In genomic region chr14:73036706-73037450, GRCh38 we compare ENCODE assay signal across 8 cellular contexts. TPM values are rescaled to one million over a fixed set of nuclear protein-coding genes. Genes with fewer than 3 reads are reported as not detected.
DNase-seq lines count a peak whose midpoint lies in the region; FAIRE-seq and TF ChIP-seq lines count a peak whose summit lies in the region.
"Not testable (repeated sequence)": the region's sequence is repeated elsewhere in the genome, so short reads cannot be mapped to it uniquely, and the experiment has no call there.

No MANE protein-coding gene starts in this region.

- not testable (repeated sequence) for H3K4me3 Mint-ChIP-seq in type B pancreatic cell

- H2AFZ ChIP-seq in PC-9; fibroblast of lung (ENCODE audit: low read length): not testable (repeated sequence)

- not testable (repeated sequence) for H3K27ac Mint-ChIP-seq in type B pancreatic cell

- not testable (repeated sequence) for H3F3A ChIP-seq in PC-9 (ENCODE audit: insufficient read depth, low read depth)

- BruUV-seq in PC-9 (replicated peaks; lab: Mats Ljungman, UMichigan) = not testable (repeated sequence)

- H4K20me1 ChIP-seq in PC-9 (ENCODE audit: insufficient read depth); fibroblast of lung (ENCODE audit: control insufficient read depth, extremely low read depth, insufficient read depth, low read length): not testable (repeated sequence)

- not testable (repeated sequence) for H3K9me3 Mint-ChIP-seq in type B pancreatic cell

- H3K9me2 ChIP-seq in PC-9 (ENCODE audit: insufficient read depth) = not testable (repeated sequence)

- not testable (repeated sequence) for H3K9ac ChIP-seq in fibroblast of lung (ENCODE audit: insufficient read depth, low read length)

- H3K4me1 Mint-ChIP-seq in type B pancreatic cell (ENCODE audit: unreplicated experiment) = not testable (repeated sequence)

- FAIRE-seq in bronchial epithelial cell (lab: Jason Lieb, UNC) = not testable (repeated sequence)

- H3K27me3 Mint-ChIP-seq in type B pancreatic cell = not testable (repeated sequence)

- H3K36me3 Mint-ChIP-seq in type B pancreatic cell = not testable (repeated sequence)

- not testable (repeated sequence) for H3K4me3 ChIP-seq in PC-9; bronchial epithelial cell (ENCODE audit: low read depth, low read length); fibroblast of lung (replicated peaks in 1 of 4; ENCODE audit: control extremely low read depth in 1 of 4, insufficient read depth in 1 of 4, low read depth in 3 of 4, low read length in 4 of 4)

- intact Hi-C loops in PC-9 (cut with micrococcal nuclease; ENCODE audit: unreplicated experiment) = not testable (repeated sequence)

- not testable (repeated sequence) for TF ChIP-seq CTCF in PC-9 (conservative IDR thresholded peaks at IDR 0.05); bronchial epithelial cell (IDR thresholded peaks at IDR 0.05; ENCODE audit: insufficient read depth, low read length, severe bottlenecking); fibroblast of lung (conservative IDR thresholded peaks at IDR 0.05 in 1 of 2, IDR thresholded peaks at IDR 0.05 in 1 of 2; ENCODE audit: low read depth in 1 of 2, low read length in 2 of 2)
- peak; percentile 25 for TF ChIP-seq CTCF in type B pancreatic cell (conservative IDR thresholded peaks at IDR 0.05)

- H3K4me1 ChIP-seq in PC-9 (replicated peaks; ENCODE audit: insufficient read depth) = peaks cover 10% of the 10 kb centered on the region
- H3K4me1 ChIP-seq in fibroblast of lung (ENCODE audit: control insufficient read depth, extremely low read depth, insufficient read depth, low read length) = not testable (repeated sequence)

- H3K79me2 ChIP-seq in PC-9 (ENCODE audit: low read depth); fibroblast of lung (ENCODE audit: control insufficient read depth, insufficient read depth, low read length): not testable (repeated sequence)

- peak; percentile 33 for DNase-seq in EL
- DNase-seq in HK-2 (ENCODE audit: unreplicated experiment) = peak; percentile 41
- peak; percentile 41 to 63 for DNase-seq in PC-9
- DNase-seq in amniotic epithelial cell (ENCODE audit: low read depth) = peak; percentile 48
- DNase-seq in bronchial epithelial cell (ENCODE audit: low read depth) = peak; percentile 92
- DNase-seq in fibroblast of lung (ENCODE audit: low read depth in 2 of 2) = peak; percentile 17 to 63
- DNase-seq in kidney tubule cell (ENCODE audit: low spot score) = peak; percentile 87
- DNase-seq in type B pancreatic cell (ENCODE audit: extremely low spot score, unreplicated experiment) = not testable (repeated sequence)

- not testable (repeated sequence) for H3K36me3 ChIP-seq in PC-9 (ENCODE audit: low read depth); bronchial epithelial cell (ENCODE audit: control insufficient read depth, insufficient read depth, low read length); fibroblast of lung (ENCODE audit: control insufficient read depth, insufficient read depth, low read length)

- not testable (repeated sequence) for H3K27me3 ChIP-seq in PC-9 (ENCODE audit: insufficient read depth, low read depth); bronchial epithelial cell (ENCODE audit: control insufficient read depth, insufficient read depth, low read length); fibroblast of lung (ENCODE audit: control insufficient read depth, insufficient read depth, low read length)

- H3K9me3 ChIP-seq in PC-9 (ENCODE audit: insufficient read depth, low read depth); fibroblast of lung (ENCODE audit: control insufficient read depth, insufficient read depth, low read depth, low read length): not testable (repeated sequence)

- H3K4me2 ChIP-seq in PC-9 = peak overlapping the region; percentile 4; the same call in 1 of the 2 replicates
- H3K4me2 ChIP-seq in fibroblast of lung (ENCODE audit: extremely low read depth, insufficient read depth, low read length) = not testable (repeated sequence)

- CTCF ChIA-PET in PC-9 (lab: Charles Lee) = interaction anchor here (0.7 kb wide), 1 partner anchor 633 kb away, joined by 3 read pairs; no protein-coding TSS in a partner anchor

- POLR2A ChIA-PET in PC-9 (lab: Charles Lee; ENCODE audit: unreplicated experiment) = not testable (repeated sequence)

- H3K27ac ChIP-seq in PC-9; fibroblast of lung (ENCODE audit: insufficient read depth, low read length): not testable (repeated sequence)

RNA-seq across cellular contexts. Expression of gene ZFYVE1, which starts 10.0 kb away (rescaled TPM):
- total RNA-seq in PC-9 (2021) (8.8 and 9.0 TPM in 2 replicates), bronchial epithelial cell (11.3 and 13.6 TPM in 2 replicates), fibroblast of lung (14.4 and 22.1 TPM in 2 replicates), type B pancreatic cell (ENCODE audit: low replicate concordance) (18.6 and 19.7 TPM in 2 replicates)
- polyA plus RNA-seq in fibroblast of lung = 14.9 and 18.8 TPM in 2 replicates
- 16.5 and 18.2 TPM in 2 replicates for polyA plus RNA-seq in fibroblast of lung (2012)
- polyA minus RNA-seq in fibroblast of lung (ENCODE audit: low replicate concordance) = 77.6 and 81.5 TPM in 2 replicates

RNA-seq across cellular contexts. Expression of gene RBM25, which starts 21.5 kb away (rescaled TPM):
- 59.2 and 68.9 TPM in 2 replicates for total RNA-seq in PC-9 (2021)
- 20.5 and 31.2 TPM in 2 replicates for total RNA-seq in bronchial epithelial cell
- 22.3 and 25.4 TPM in 2 replicates for total RNA-seq in fibroblast of lung
- polyA plus RNA-seq in fibroblast of lung = 38.0 and 42.5 TPM in 2 replicates
- 58.4 and 59.5 TPM in 2 replicates for polyA plus RNA-seq in fibroblast of lung (2012)
- polyA minus RNA-seq in fibroblast of lung (ENCODE audit: low replicate concordance) = 20.8 and 42.8 TPM in 2 replicates
- total RNA-seq in type B pancreatic cell (ENCODE audit: low replicate concordance) = 77.9 and 94.6 TPM in 2 replicates
